In genomic region chr5:93428868-93429267, GRCh38 we compare ENCODE assay signal across 23 cellular contexts.
DNase-seq lines count a peak whose midpoint lies in the region; ATAC-seq, FAIRE-seq and TF ChIP-seq lines count a peak whose summit lies in the region.
"Had no signal": no experiment of that assay in that cellular context is flagged by ENCODE, and none has a peak within 500 bp of the region (broad histone marks: within the 10 kb centered on the region; RNA-seq: fewer than 3 reads in every experiment).

No MANE protein-coding gene starts in this region.

- H3K9me3 ChIP-seq in RWPE2 (ENCODE audit: severe bottlenecking) (no peaks in the 10 kb centered on the region), endothelial cell of umbilical vein (replicated peaks; ENCODE audit: control insufficient read depth, insufficient read depth, low read length) (no peaks in the 10 kb centered on the region)
- H3K9me3 ChIP-seq: adrenal gland, heart left ventricle had no signal

- no peak for TF ChIP-seq CTCF in RWPE2 (IDR thresholded peaks at IDR 0.05; ENCODE audit: poor library complexity, severe bottlenecking)
- no peak for TF ChIP-seq CTCF in endothelial cell of umbilical vein (IDR thresholded peaks at IDR 0.05; ENCODE audit: extremely low read depth in 1 of 2, insufficient read depth in 1 of 2, low read depth in 1 of 2, low read length in 2 of 2)

- no peak overlapping the region for H3K27ac Mint-ChIP-seq in activated naive CD4-positive, alpha-beta T cell treated with anti-CD3 and anti-CD28 coated beads, Interleukin-2, amount 50 U/mL, for 72 hours
- H3K27ac Mint-ChIP-seq: activated CD8-positive, alpha-beta T cell treated with anti-CD3 and anti-CD28 coated beads for 36 hours had no signal

- ATAC-seq in RWPE2 (ENCODE audit: low read depth): 0 out of 3 replicates have a peak, but pooled peaks have one; percentile 30
- ATAC-seq in HG03025 (IDR thresholded peaks at IDR 0.05; ENCODE audit: low FRiP score, unreplicated experiment): no peak
- no peak for ATAC-seq in Right ventricle myocardium inferior
- no peak for ATAC-seq in activated naive CD4-positive, alpha-beta T cell treated with anti-CD3 and anti-CD28 coated beads, Interleukin-2, amount 50 U/mL, for 72 hours
- ATAC-seq: activated CD4-positive, CD25-positive, alpha-beta regulatory T cell treated with anti-CD3 and anti-CD28 coated beads, Interleukin-2, amount 50 U/mL, for 24 hours; activated CD8-positive, alpha-beta T cell treated with anti-CD3 and anti-CD28 coated beads for 36 hours; heart left ventricle; HepG2 had no signal

- H3K36me3 ChIP-seq in RWPE2 (ENCODE audit: low read depth) (no peaks in the 10 kb centered on the region), endothelial cell of umbilical vein (ENCODE audit: control insufficient read depth in 2 of 2, extremely low read depth in 1 of 2, insufficient read depth in 2 of 2, low read length in 2 of 2) (no peaks in the 10 kb centered on the region)
- H3K36me3 ChIP-seq: adrenal gland, heart left ventricle had no signal

- H3K9ac ChIP-seq in endothelial cell of umbilical vein (replicated peaks; ENCODE audit: extremely low read depth, insufficient read depth, low read length): no peak overlapping the region

- DNase-seq in SIG-M5 treated with dmso at 0.1 percent for 504 hours (lab: John Stamatoyannopoulos, UW; ENCODE audit: unreplicated experiment) (peak; percentile 2), SIG-M5 (lab: John Stamatoyannopoulos, UW) (no peak), RWPE2 (ENCODE audit: low spot score) (no peak), endothelial cell of umbilical vein (ENCODE audit: low read depth, low spot score) (peak; percentile 14), DMS 273 treated with DMSO at 0.1 percent for 48 hours (lab: John Stamatoyannopoulos, UW) (no peak), Right ventricle myocardium inferior (ENCODE audit: missing footprints) (no peak)
- DNase-seq in activated naive CD4-positive, alpha-beta T cell treated with anti-CD3 and anti-CD28 coated beads, Interleukin-2, amount 50 U/mL, for 72 hours (ENCODE audit: low spot score in 2 of 2): no peak
- DNase-seq: 8988T; activated CD8-positive, alpha-beta T cell treated with anti-CD3 and anti-CD28 coated beads for 36 hours; activated gamma-delta T cell; adrenal gland; DMS53; heart left ventricle; NCI-H1105; NCI-H2029; nucleus accumbens; Right ventricle myocardium superior; small intestine; stimulated activated CD4-positive, alpha-beta T cell treated with anti-CD3 and anti-CD28 coated beads, Interleukin-1b, Interleukin-23, amount 100 ng/mL, for 48 hours; T-helper 1 cell had no signal

- no peaks in the 10 kb centered on the region for H3K36me3 Mint-ChIP-seq in activated naive CD4-positive, alpha-beta T cell treated with anti-CD3 and anti-CD28 coated beads, Interleukin-2, amount 50 U/mL, for 72 hours

- POLR2A ChIA-PET in endothelial cell of umbilical vein (lab: Charles Lee): no interaction called here

- H3K4me2 ChIP-seq in endothelial cell of umbilical vein (ENCODE audit: insufficient read depth, low read length): no peak overlapping the region

- H3K79me2 ChIP-seq in endothelial cell of umbilical vein (ENCODE audit: control insufficient read depth, insufficient read depth, low read length): no peaks in the 10 kb centered on the region

- TF ChIP-seq POLR2A in endothelial cell of umbilical vein (IDR thresholded peaks at IDR 0.05; ENCODE audit: low read depth, low read length): no peak

- H3K4me1 ChIP-seq in RWPE2 (ENCODE audit: insufficient read depth, poor library complexity, severe bottlenecking) (no peaks in the 10 kb centered on the region), endothelial cell of umbilical vein (ENCODE audit: control insufficient read depth, extremely low read depth, insufficient read depth, low read length) (peaks cover under 1% of the 10 kb centered on the region)
- H3K4me1 ChIP-seq: heart left ventricle had no signal

- H4K20me1 ChIP-seq in endothelial cell of umbilical vein (replicated peaks; ENCODE audit: control insufficient read depth, extremely low read depth, insufficient read depth, low read length): no peaks in the 10 kb centered on the region

- dilution Hi-C loops in endothelial cell of umbilical vein (cut with MboI; ENCODE audit: extremely low pct_ligation_motif_present, low sequenced_read_pairs): no loop called here

- FAIRE-seq in endothelial cell of umbilical vein (lab: Jason Lieb, UNC): no peak
- FAIRE-seq: HepG2, small intestine had no signal

- H3K4me3 ChIP-seq in RWPE2 (ENCODE audit: severe bottlenecking): no peak overlapping the region
- H3K4me3 ChIP-seq in endothelial cell of umbilical vein (replicated peaks in 1 of 3; ENCODE audit: insufficient read depth in 1 of 3, low read depth in 1 of 3, low read length in 3 of 3): no peak overlapping the region
- H3K4me3 ChIP-seq: adrenal gland, heart left ventricle had no signal

- BruUV-seq in endothelial cell of umbilical vein (replicated peaks; lab: Mats Ljungman, UMichigan): no TSS peak

- intact Hi-C loops in endothelial cell of umbilical vein (cut with micrococcal nuclease) (no loop called here), Right ventricle myocardium inferior (cut with DNase I) (no loop called here)

- no peaks in the 10 kb centered on the region for H3K9me1 ChIP-seq in endothelial cell of umbilical vein (replicated peaks; ENCODE audit: control insufficient read depth, extremely low read depth, insufficient read depth, low read length)

- no peaks in the 10 kb centered on the region for H3K9me3 Mint-ChIP-seq in activated naive CD4-positive, alpha-beta T cell treated with anti-CD3 and anti-CD28 coated beads, Interleukin-2, amount 50 U/mL, for 72 hours
- H3K9me3 Mint-ChIP-seq: activated CD8-positive, alpha-beta T cell treated with anti-CD3 and anti-CD28 coated beads for 36 hours had no signal

- CTCF ChIA-PET in endothelial cell of umbilical vein (lab: Charles Lee): no interaction called here

- H3K27ac ChIP-seq in RWPE2 (ENCODE audit: poor library complexity, severe bottlenecking) (no peak overlapping the region), endothelial cell of umbilical vein (ENCODE audit: insufficient read depth, low read depth, low read length) (no peak overlapping the region)
- H3K27ac ChIP-seq: adrenal gland, heart left ventricle had no signal

- no peaks in the 10 kb centered on the region for H3K27me3 ChIP-seq in RWPE2 (ENCODE audit: insufficient read depth, poor library complexity, severe bottlenecking)
- no peaks in the 10 kb centered on the region for H3K27me3 ChIP-seq in endothelial cell of umbilical vein (ENCODE audit: control insufficient read depth in 2 of 2, insufficient read depth in 2 of 2, low read length in 2 of 2)
- H3K27me3 ChIP-seq: adrenal gland, heart left ventricle had no signal

- no peak overlapping the region for H2AFZ ChIP-seq in endothelial cell of umbilical vein (ENCODE audit: low read depth, low read length)

TF ChIP-seq in endothelial cell of umbilical vein, 7 proteins besides CTCF, POLR2A, EP300 and RAD21:
- TF ChIP-seq JUN (IDR thresholded peaks at IDR 0.05; ENCODE audit: borderline replicate concordance, insufficient read depth, insufficient read length, low read depth): no peak
- TF ChIP-seq GATA2 (IDR thresholded peaks at IDR 0.05; ENCODE audit: insufficient read depth, insufficient read length, low read depth, low read length): peak; percentile 50
- no peak for TF ChIP-seq MAX (IDR thresholded peaks at IDR 0.05; ENCODE audit: insufficient read depth, insufficient read length)

Comparison
In these comparisons a context has a peak if more than half of its experiments do, and no peak if none do; other contexts are left out.
1. DNase-seq: peak in SIG-M5 treated with dmso at 0.1 percent for 504 hours (single experiment) and endothelial cell of umbilical vein (single experiment); none in SIG-M5 (single experiment), RWPE2 (single experiment), DMS 273 treated with DMSO at 0.1 percent for 48 hours (single experiment), Right ventricle myocardium inferior (single experiment) and activated naive CD4-positive, alpha-beta T cell treated with anti-CD3 and anti-CD28 coated beads, Interleukin-2, amount 50 U/mL, for 72 hours (0 of 2).